2 cellular contexts compared by ENCODE assay signal in the genomic region with DNA sequence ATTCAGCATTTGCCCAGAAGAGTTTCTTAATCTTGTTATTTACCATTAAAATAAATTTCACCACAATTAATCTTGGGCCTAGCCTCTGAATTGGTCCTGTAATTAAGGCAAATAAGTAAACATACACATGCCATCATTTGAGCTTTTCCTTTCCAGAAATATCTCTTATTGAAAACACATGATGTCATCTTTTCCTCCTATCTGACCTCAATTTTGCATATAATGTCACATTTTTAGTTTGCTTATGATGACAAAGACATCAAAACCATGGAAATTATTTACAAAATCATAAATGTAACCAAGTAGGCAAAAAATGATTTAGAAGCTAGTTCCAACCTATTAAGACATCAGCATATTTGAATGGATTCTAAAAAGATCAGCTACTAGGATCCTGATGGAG.
TF ChIP-seq lines count a peak whose summit lies in the region.

No MANE protein-coding gene starts in this region.

TF ChIP-seq in HepG2, 621 proteins besides CTCF, POLR2A, EP300 and RAD21:
- no peak for TF ChIP-seq ZBTB33 (CRISPR knock-in tag; IDR thresholded peaks at IDR 0.05)
- TF ChIP-seq MAFF (IDR thresholded peaks at IDR 0.05; ENCODE audit: low read depth, low read length) = 0 out of 2 replicates have a peak, but pooled peaks have one; percentile 16
- peak; percentile 88 for TF ChIP-seq ATF7 (IDR thresholded peaks at IDR 0.05)
- no peak for TF ChIP-seq ATF7 (CRISPR knock-in tag; IDR thresholded peaks at IDR 0.05)
TF ChIP-seq in HepG2: peak in this region for 2.

TF ChIP-seq in HEK293, 187 proteins besides CTCF, POLR2A, EP300 and RAD21 (continued from another document):
- TF ChIP-seq ATF2 (tag by site-specific recombination; IDR thresholded peaks at IDR 0.05; ENCODE audit: low read depth) (peak; percentile 63), ZNF311 (tag by site-specific recombination; IDR thresholded peaks at IDR 0.05; ENCODE audit: borderline replicate concordance) (no peak)
